Comparison of ENCODE assay signal across 11 cellular contexts in genomic region chr22:49951001-49951677, GRCh38. TPM values are rescaled to one million over a fixed set of nuclear protein-coding genes. Genes with fewer than 3 reads are reported as not detected.
DNase-seq lines count a peak whose midpoint lies in the region; ATAC-seq, FAIRE-seq and TF ChIP-seq lines count a peak whose summit lies in the region.
"Had no signal": no experiment of that assay in that cellular context is flagged by ENCODE, and none has a peak within 500 bp of the region (broad histone marks: within the 10 kb centered on the region; RNA-seq: fewer than 3 reads in every experiment).

No MANE protein-coding gene starts in this region.

- no peaks in the 10 kb centered on the region for H3K9me3 ChIP-seq in BLaER1
- H3K9me3 ChIP-seq in HCT116 (ENCODE audit: control insufficient read depth in 1 of 2, insufficient read depth in 1 of 2, low read depth in 1 of 2, low read length in 2 of 2) = no peaks in the 10 kb centered on the region
- no peaks in the 10 kb centered on the region for H3K9me3 ChIP-seq in lung (ENCODE audit: control insufficient read depth in 2 of 2, insufficient read depth in 1 of 2, low read length in 1 of 2)
- H3K9me3 ChIP-seq: ascending aorta had no signal

- no peak overlapping the region for H3K4me3 Mint-ChIP-seq in CD14-positive monocyte

- peaks cover 18% of the 10 kb centered on the region for H3K4me1 Mint-ChIP-seq in CD14-positive monocyte

- H3K36me3 ChIP-seq in BLaER1 (no peaks in the 10 kb centered on the region), HCT116 (ENCODE audit: control insufficient read depth in 1 of 2, insufficient read depth in 2 of 2, low read length in 2 of 2) (no peaks in the 10 kb centered on the region), lung (ENCODE audit: control insufficient read depth in 2 of 2, insufficient read depth in 2 of 2, low read length in 2 of 2) (no peaks in the 10 kb centered on the region)
- H3K36me3 ChIP-seq: ascending aorta had no signal

- no peak overlapping the region for H3K9ac ChIP-seq in BLaER1
- peak overlapping the region; percentile 54 for H3K9ac ChIP-seq in HCT116 (ENCODE audit: low read length)

- H3K4me3 ChIP-seq in BLaER1 = no peak overlapping the region
- H3K4me3 ChIP-seq in HCT116 (replicated peaks in 1 of 2; ENCODE audit: low read depth in 1 of 2, low read length in 2 of 2) = no peak overlapping the region
- no peak overlapping the region for H3K4me3 ChIP-seq in lung
- H3K4me3 ChIP-seq: ascending aorta had no signal

- H3K4me2 ChIP-seq in BLaER1 (peak overlapping the region; percentile 80), HCT116 (ENCODE audit: low read length) (peak overlapping the region; percentile 73)

- no peak overlapping the region for H3K27ac Mint-ChIP-seq in CD14-positive monocyte

- peaks cover 0 to 4% (median 2%) of the 10 kb centered on the region in 3 donors for H3K27me3 Mint-ChIP-seq in CD14-positive monocyte (ENCODE audit: low read depth in 3 of 3)

- no peak overlapping the region for H2AFZ ChIP-seq in HCT116 (ENCODE audit: low read depth, low read length, poor library complexity, severe bottlenecking)

- H3K4me1 ChIP-seq in BLaER1 (peaks cover 88% of the 10 kb centered on the region), HCT116 (ENCODE audit: control insufficient read depth in 1 of 2, insufficient read depth in 2 of 2, low read length in 2 of 2) (peaks cover 36 to 49% of the 10 kb centered on the region in 2 experiments), lung (ENCODE audit: control insufficient read depth in 2 of 2, insufficient read depth in 2 of 2, low read length in 2 of 2) (peaks cover 0 to 34% of the 10 kb centered on the region in 2 donors)

- no peaks in the 10 kb centered on the region for H3K9me3 Mint-ChIP-seq in CD14-positive monocyte

- no peak for TF ChIP-seq POLR2A in HCT116 (IDR thresholded peaks at IDR 0.05; ENCODE audit: borderline replicate concordance, extremely low read depth, insufficient read depth, insufficient read length)
- TF ChIP-seq POLR2A in GM12891 (IDR thresholded peaks at IDR 0.05; ENCODE audit: low read depth, low read length) = no peak

- H3K27me3 ChIP-seq in BLaER1 (no peaks in the 10 kb centered on the region), HCT116 (ENCODE audit: insufficient read depth, low read length) (no peaks in the 10 kb centered on the region), lung (ENCODE audit: control insufficient read depth, insufficient read depth) (no peaks in the 10 kb centered on the region)
- H3K27me3 ChIP-seq: ascending aorta had no signal

- TF ChIP-seq CTCF in HCT116 (IDR thresholded peaks at IDR 0.05 in 2 of 3, conservative IDR thresholded peaks at IDR 0.05 in 1 of 3; ENCODE audit: borderline replicate concordance in 1 of 3, insufficient read depth in 1 of 3, low read depth in 2 of 3, low read length in 2 of 3) (no peak), VCaP (conservative IDR thresholded peaks at IDR 0.05) (no peak), lung (IDR thresholded peaks at IDR 0.05; ENCODE audit: control extremely low read depth, extremely low read depth) (no peak), CD14-positive monocyte (IDR thresholded peaks at IDR 0.05) (no peak)

- no peak for FAIRE-seq in GM12891 (lab: Jason Lieb, UNC)

- DNase-seq in HCT116 (ENCODE audit: low read depth, low spot score) (no peak), lung (ENCODE audit: low spot score) (peak; percentile 95), cardiac septum (ENCODE audit: low spot score) (no peak), GM12891 (ENCODE audit: insufficient read length, low spot score) (no peak), CD14-positive monocyte (ENCODE audit: low spot score) (no peak)
- DNase-seq in activated CD4-positive, alpha-beta T cell treated with anti-CD3 and anti-CD28 coated beads, Interleukin-2, amount 50 U/mL, for 4 hours = no peak
- DNase-seq: activated CD4-positive, CD25-positive, alpha-beta regulatory T cell; NCI-H1436 treated with DMSO at 0.1 percent for 48 hours had no signal

- TF ChIP-seq RAD21 in HCT116 (IDR thresholded peaks at IDR 0.05; ENCODE audit: low read depth) = no peak

- H3K9me2 ChIP-seq in HCT116 (ENCODE audit: insufficient read depth) = no peaks in the 10 kb centered on the region

- H3K36me3 Mint-ChIP-seq in CD14-positive monocyte = no peaks in the 10 kb centered on the region

- ATAC-seq in HCT116 (peak; percentile 17; the same call in 1 of the 2 replicates), lung (ENCODE audit: insufficient read depth, low FRiP score) (peak; percentile 17)

- H3K27ac ChIP-seq in BLaER1 (peak overlapping the region; percentile 49; the same call in 1 of the 2 replicates), HCT116 (ENCODE audit: low read depth, low read length) (peak overlapping the region; percentile 60), VCaP (peak overlapping the region; percentile 92), lung (ENCODE audit: low read depth in 1 of 2, low read length in 1 of 2) (peak overlapping the region in 1 of 2 donors; percentile 94)

- CTCF ChIA-PET in HCT116 (lab: Charles Lee) = interaction anchor here (0.6 to 1.6 kb wide), 2 partner anchors 20 to 194 kb away, joined by 3 to 7 read pairs; no protein-coding TSS in a partner anchor

- H4K20me1 ChIP-seq in BLaER1 (no peaks in the 10 kb centered on the region), HCT116 (ENCODE audit: insufficient read depth) (no peaks in the 10 kb centered on the region)

- H3K79me2 ChIP-seq in HCT116 (ENCODE audit: insufficient read depth, low read length) = no peaks in the 10 kb centered on the region

- RAD21 ChIA-PET in HCT116 (lab: Charles Lee; ENCODE audit: low non-redundant PET in 1 of 2, low total read pairs in 2 of 2, uncharacterized antibody in 2 of 2, unreplicated experiment in 2 of 2) = no interaction called here

- POLR2A ChIA-PET in HCT116 (lab: Charles Lee) = interaction anchor here (1.0 to 1.2 kb wide), 2 partner anchors 9 to 11 kb away, joined by 3 to 4 read pairs; partner anchors contain the start of gene PIM3

- WGBS in lung, 2 donors = 63 to 67% methylated on average over 27 to 28 of the region's 28 CpGs

- BruUV-seq in HCT116 (replicated peaks; lab: Mats Ljungman, UMichigan) = no TSS peak

- intact Hi-C loops in HCT116 (cut with micrococcal nuclease) (no loop called here), cardiac septum (cut with DNase I) (no loop called here), CD14-positive monocyte (cut with micrococcal nuclease) (no loop called here)

TF ChIP-seq in HCT116, 20 proteins besides CTCF, POLR2A, EP300 and RAD21:
- TF ChIP-seq FOSL1 (IDR thresholded peaks at IDR 0.05; ENCODE audit: low read depth) = no peak

TF ChIP-seq in GM12891, 5 proteins besides CTCF, POLR2A, EP300 and RAD21:
- no peak for TF ChIP-seq POLR2AphosphoS5 (IDR thresholded peaks at IDR 0.05; ENCODE audit: low read depth, low read length)
- no peak for TF ChIP-seq POU2F2 (IDR thresholded peaks at IDR 0.05; ENCODE audit: low read depth, low read length)
- TF ChIP-seq PAX5 (IDR thresholded peaks at IDR 0.05; ENCODE audit: insufficient read depth, low read length, severe bottlenecking) = no peak
- no peak for TF ChIP-seq TAF1 (IDR thresholded peaks at IDR 0.05; ENCODE audit: low read depth, low read length)
- TF ChIP-seq SPI1 (IDR thresholded peaks at IDR 0.05; ENCODE audit: low read depth, low read length) = no peak

RNA-seq across cellular contexts. Expression of gene PIM3, which starts 9.4 kb away (rescaled TPM):
- total RNA-seq in HCT116 (2021; ENCODE audit: unreplicated experiment) (116 TPM), lung (100 to 1,000 TPM; 131 to 132 TPM), cardiac septum (31.3 TPM)
- 84.5 and 97.2 TPM in 2 replicates for polyA plus RNA-seq in HCT116 (2012)
- polyA plus RNA-seq in lung (100 to 1,000 TPM in 1 of 2 donors, 10 to 100 TPM in 1; 99.0 to 238 TPM), CD14-positive monocyte (10 to 100 TPM; 38.8 to 40.4 TPM)
- polyA plus RNA-seq in GM12891 (2012; ENCODE audit: low read depth, missing spikeins) = 34.2 TPM

RNA-seq across cellular contexts. Expression of gene CRELD2, which starts 32.7 kb away (rescaled TPM):
- 45.8 TPM for total RNA-seq in HCT116 (2021; ENCODE audit: unreplicated experiment)
- 39.6 and 41.0 TPM in 2 replicates for polyA plus RNA-seq in HCT116 (2012)
- 100 to 1,000 TPM in 1 of 2 donors, 10 to 100 TPM in 1; 18.7 to 106 TPM for total RNA-seq in lung
- polyA plus RNA-seq in lung = 100 to 1,000 TPM in 1 of 2 donors, 10 to 100 TPM in 1; 37.9 to 110 TPM
- total RNA-seq in cardiac septum = 32.9 TPM
- polyA plus RNA-seq in GM12891 (2012; ENCODE audit: low read depth, missing spikeins) = 35.8 TPM
- 10 to 100 TPM; 20.3 to 27.6 TPM for polyA plus RNA-seq in CD14-positive monocyte

RNA-seq across cellular contexts. Expression of gene ALG12, which starts 32.9 kb away (rescaled TPM):
- total RNA-seq in HCT116 (2021; ENCODE audit: unreplicated experiment) (16.6 TPM), lung (10 to 100 TPM; 17.6 to 33.9 TPM), cardiac septum (14.3 TPM)
- 13.0 and 13.7 TPM in 2 replicates for polyA plus RNA-seq in HCT116 (2012)
- polyA plus RNA-seq in lung (10 to 100 TPM; 13.6 to 15.6 TPM), CD14-positive monocyte (1 to 10 TPM; 7.2 to 9.5 TPM)
- 13.5 TPM for polyA plus RNA-seq in GM12891 (2012; ENCODE audit: low read depth, missing spikeins)
